23 cellular contexts compared by ENCODE assay signal in genomic region chr10:89314676-89315075, GRCh38. TPM values are rescaled to one million over a fixed set of nuclear protein-coding genes. Genes with fewer than 3 reads are reported as not detected.
"Had no signal": no experiment of that assay in that cellular context is flagged by ENCODE, and none has a peak within 500 bp of the region (broad histone marks: within the 10 kb centered on the region; RNA-seq: fewer than 3 reads in every experiment).

No MANE protein-coding gene starts in this region.

- H3K4me1 ChIP-seq: ascending aorta, esophagus muscularis mucosa, gastroesophageal sphincter, left lung, spleen, tibial artery had no signal

- H3K27ac ChIP-seq: ascending aorta, brain microvascular endothelial cell, gastroesophageal sphincter, heart left ventricle, left lung, spleen, tibial artery, VCaP had no signal

- ATAC-seq: activated CD4-positive, CD25-positive, alpha-beta regulatory T cell treated with anti-CD3 and anti-CD28 coated beads, Interleukin-2, amount 50 U/mL, for 24 hours; activated CD8-positive, alpha-beta memory T cell treated with anti-CD3 and anti-CD28 coated beads, Interleukin-2, amount 10 ng/mL, durations not matched to agents 7 days and 5 days; activated naive CD4-positive, alpha-beta T cell treated with anti-CD3 and anti-CD28 coated beads, Interleukin-2, amount 50 U/mL, for 72 hours; effector memory CD8-positive, alpha-beta T cell; gastroesophageal sphincter; heart left ventricle; left lung; natural killer cell had no signal

- H3K4me3 ChIP-seq: ascending aorta, esophagus muscularis mucosa, gastroesophageal sphincter, heart left ventricle, left lung, lung, spleen, tibial artery had no signal

- H3K27me3 ChIP-seq: ascending aorta, brain microvascular endothelial cell, esophagus muscularis mucosa, gastroesophageal sphincter, heart left ventricle, left lung, spleen, tibial artery had no signal

- H3K9me3 ChIP-seq: ascending aorta, esophagus muscularis mucosa, gastroesophageal sphincter, left lung, spleen, tibial artery had no signal

- H3K36me3 ChIP-seq: ascending aorta, brain microvascular endothelial cell, esophagus muscularis mucosa, gastroesophageal sphincter, heart left ventricle, left lung, tibial artery had no signal

- DNase-seq: activated CD4-positive, alpha-beta memory T cell treated with anti-CD3 and anti-CD28 coated beads, Interleukin-2, amount 10 ng/mL, durations not matched to agents 7 days and 5 days; activated CD4-positive, alpha-beta T cell treated with anti-CD3 and anti-CD28 coated beads, Interleukin-2, amount 10 ng/mL, durations not matched to agents 24 days and 14 days; activated CD8-positive, alpha-beta memory T cell treated with anti-CD3 and anti-CD28 coated beads, Interleukin-2, amount 10 ng/mL, durations not matched to agents 7 days and 5 days; activated gamma-delta T cell treated with Interleukin-2 at 50 U/mL for 16 hours; activated T-cell treated with anti-CD3 and anti-CD28 coated beads for 4 hours; brain microvascular endothelial cell; central memory CD4-positive, alpha-beta T cell; effector memory CD8-positive, alpha-beta T cell; heart left ventricle; left lung; natural killer cell; spleen; stimulated activated CD4-positive, alpha-beta T cell treated with anti-CD3 and anti-CD28 coated beads, Interleukin-4, amount 100 ng/mL, for 1 hour; stimulated activated naive CD4-positive, alpha-beta T cell; tibial artery had no signal

RNA-seq across cellular contexts. Expression of gene IFIT2, which starts 12.8 kb away (rescaled TPM):
- total RNA-seq: progenitor cell of endocrine pancreas had no signal

RNA-seq across cellular contexts. Expression of gene IFIT3, which starts 13.1 kb away (rescaled TPM):
- total RNA-seq: progenitor cell of endocrine pancreas had no signal
